Comparison of ENCODE assay signal across 1 cellular context in genomic region chr7:74289018-74289659, GRCh38.
TF ChIP-seq lines count a peak whose summit lies in the region.

Gene CLIP2, plus strand, starts transcription at chr7:74289407. Its CDS starts 28,140 bp downstream, at chr7:74317547.

TF ChIP-seq in A549, 52 proteins besides CTCF, POLR2A, EP300 and RAD21 (continued from another document):
- no peak for TF ChIP-seq REST (IDR thresholded peaks at IDR 0.05)
- no peak for TF ChIP-seq EHMT2 (IDR thresholded peaks at IDR 0.05; ENCODE audit: low read depth)
- no peak for TF ChIP-seq TP53 (CRISPR knock-in tag; IDR thresholded peaks at IDR 0.05)
- 0 out of 2 replicates have a peak, but pooled peaks have one; percentile 31 for TF ChIP-seq MYC (IDR thresholded peaks at IDR 0.05; ENCODE audit: borderline replicate concordance, low read length)
- no peak for TF ChIP-seq ATOH8 (CRISPR knock-in tag; IDR thresholded peaks at IDR 0.05; ENCODE audit: low read depth)
- no peak for TF ChIP-seq EHF (CRISPR knock-in tag; IDR thresholded peaks at IDR 0.05)
- no peak for TF ChIP-seq NR3C1 (IDR thresholded peaks at IDR 0.05)
- TF ChIP-seq HMGXB4 (CRISPR knock-in tag; IDR thresholded peaks at IDR 0.05; ENCODE audit: borderline replicate concordance), result no peak
- 0 out of 3 replicates have a peak, but pooled peaks have one; percentile 34 for TF ChIP-seq BCL3 (IDR thresholded peaks at IDR 0.05)
- TF ChIP-seq HOXA7 (CRISPR knock-in tag; IDR thresholded peaks at IDR 0.05), result no peak
- peak; percentile 62; the same call in 1 of the 2 replicates for TF ChIP-seq MAX (IDR thresholded peaks at IDR 0.05)
- TF ChIP-seq CHD2 (IDR thresholded peaks at IDR 0.05; ENCODE audit: low read length, partially characterized antibody), result no peak
- TF ChIP-seq SMC3 (IDR thresholded peaks at IDR 0.05), result peak; percentile 53; the same call in 2 of the 3 replicates
- no peak for TF ChIP-seq KDM5A (IDR thresholded peaks at IDR 0.05)
- no peak for TF ChIP-seq RNF2 (IDR thresholded peaks at IDR 0.05; ENCODE audit: borderline replicate concordance, low read depth)
- no peak for TF ChIP-seq CBX8 (IDR thresholded peaks at IDR 0.05)
- TF ChIP-seq E2F6 (IDR thresholded peaks at IDR 0.05; ENCODE audit: borderline replicate concordance, low read depth), result no peak
- no peak for TF ChIP-seq ELK1 (IDR thresholded peaks at IDR 0.05; ENCODE audit: low read depth, low read length)
- TF ChIP-seq KDM1A (IDR thresholded peaks at IDR 0.05; ENCODE audit: low read depth), result no peak
- no peak for TF ChIP-seq HES2 (IDR thresholded peaks at IDR 0.05)
- peak in 1 of 2 experiments; percentile 52; a peak in 1 of 5 replicates for TF ChIP-seq JUN (IDR thresholded peaks at IDR 0.05)
- TF ChIP-seq PBX3 (IDR thresholded peaks at IDR 0.05), result no peak
- TF ChIP-seq NFE2L2 (conservative IDR thresholded peaks at IDR 0.05; ENCODE audit: low read length), result no peak
- no peak for TF ChIP-seq HDAC2 (IDR thresholded peaks at IDR 0.05)
- TF ChIP-seq GATA3 (IDR thresholded peaks at IDR 0.05; ENCODE audit: borderline replicate concordance), result no peak
- no peak for TF ChIP-seq ZFP36 (IDR thresholded peaks at IDR 0.05; ENCODE audit: borderline replicate concordance, partially characterized antibody)
- TF ChIP-seq HOXB13 (CRISPR knock-in tag; IDR thresholded peaks at IDR 0.05; ENCODE audit: low read depth), result no peak; the same call in 1 of the 2 replicates
